ENCODE assay signal across 1 cellular context in genomic region chr1:26910343-26911160, GRCh38.
TF ChIP-seq lines count a peak whose summit lies in the region.

No MANE protein-coding gene starts in this region.

TF ChIP-seq in HepG2, 621 proteins besides CTCF, POLR2A, EP300 and RAD21 (continued from another document and continues in another):
- TF ChIP-seq ZNF574 (CRISPR knock-in tag; IDR thresholded peaks at IDR 0.05) (peak; percentile 64), PHF8 (CRISPR knock-in tag; IDR thresholded peaks at IDR 0.05) (peak; percentile 45; the same call in 1 of the 2 replicates), ZNF776 (CRISPR knock-in tag; IDR thresholded peaks at IDR 0.05) (peak; percentile 63; the same call in 1 of the 2 replicates), SP140L (CRISPR knock-in tag; IDR thresholded peaks at IDR 0.05; ENCODE audit: borderline replicate concordance) (no peak), SRSF4 (IDR thresholded peaks at IDR 0.05; ENCODE audit: low read depth, low read length, poor library complexity, severe bottlenecking) (no peak), ZNF224 (CRISPR knock-in tag; IDR thresholded peaks at IDR 0.05) (no peak), ZBTB14 (CRISPR knock-in tag; IDR thresholded peaks at IDR 0.05) (no peak), AKNA (CRISPR knock-in tag; IDR thresholded peaks at IDR 0.05; ENCODE audit: borderline replicate concordance) (no peak), ZSCAN9 (CRISPR knock-in tag; IDR thresholded peaks at IDR 0.05; ENCODE audit: borderline replicate concordance) (no peak; the same call in 1 of the 2 replicates), ZBTB20 (CRISPR knock-in tag; IDR thresholded peaks at IDR 0.05; ENCODE audit: borderline replicate concordance, low read depth) (peak; percentile 99), PHF20 (CRISPR knock-in tag; IDR thresholded peaks at IDR 0.05) (no peak), NCOA1 (CRISPR knock-in tag; IDR thresholded peaks at IDR 0.05) (0 out of 2 replicates have a peak, but pooled peaks have one; percentile 15), PRMT3 (CRISPR knock-in tag; IDR thresholded peaks at IDR 0.05; ENCODE audit: borderline replicate concordance, low read depth) (peak; percentile 63; the same call in 1 of the 2 replicates), ZNF3 (CRISPR knock-in tag; IDR thresholded peaks at IDR 0.05) (no peak), BATF2 (CRISPR knock-in tag; IDR thresholded peaks at IDR 0.05) (no peak), NCOA2 (CRISPR knock-in tag; IDR thresholded peaks at IDR 0.05) (peak; percentile 97), ZNF569 (CRISPR knock-in tag; IDR thresholded peaks at IDR 0.05; ENCODE audit: borderline replicate concordance) (no peak), STAT6 (CRISPR knock-in tag; IDR thresholded peaks at IDR 0.05; ENCODE audit: borderline replicate concordance) (peak; percentile 74; the same call in 1 of the 2 replicates), ZNF17 (CRISPR knock-in tag; IDR thresholded peaks at IDR 0.05) (0 out of 2 replicates have a peak, but pooled peaks have one; percentile 67), DRAP1 (CRISPR knock-in tag; IDR thresholded peaks at IDR 0.05) (peak; percentile 87; the same call in 1 of the 2 replicates), HNF1A (IDR thresholded peaks at IDR 0.05; ENCODE audit: low read depth) (peak; percentile 96), HNF1A (CRISPR knock-in tag; IDR thresholded peaks at IDR 0.05; ENCODE audit: borderline replicate concordance) (peak; percentile 98), ZNF572 (CRISPR knock-in tag; IDR thresholded peaks at IDR 0.05) (0 out of 2 replicates have a peak, but pooled peaks have one; percentile 51), THAP7 (CRISPR knock-in tag; IDR thresholded peaks at IDR 0.05) (no peak), REXO4 (CRISPR knock-in tag; IDR thresholded peaks at IDR 0.05; ENCODE audit: borderline replicate concordance) (no peak), ATF7 (IDR thresholded peaks at IDR 0.05) (no peak), ATF7 (CRISPR knock-in tag; IDR thresholded peaks at IDR 0.05) (no peak; the same call in 1 of the 2 replicates), SNRNP70 (IDR thresholded peaks at IDR 0.05; ENCODE audit: low read depth, low read length) (no peak), HMGXB4 (CRISPR knock-in tag; IDR thresholded peaks at IDR 0.05; ENCODE audit: borderline replicate concordance in 1 of 2, low read depth in 1 of 2) (peak; percentile 21 to 81; a peak in 2 of 4 replicates), ZNF205 (CRISPR knock-in tag; IDR thresholded peaks at IDR 0.05) (peak; percentile 46; the same call in 1 of the 2 replicates), CERS6 (CRISPR knock-in tag; IDR thresholded peaks at IDR 0.05) (no peak), CSRNP1 (CRISPR knock-in tag; IDR thresholded peaks at IDR 0.05) (peak; percentile 41; the same call in 1 of the 2 replicates), ZNF382 (CRISPR knock-in tag; IDR thresholded peaks at IDR 0.05; ENCODE audit: borderline replicate concordance) (no peak)
